Comparison of ENCODE assay signal across 13 cellular contexts in genomic region chr1:230145953-230146476, GRCh38.
DNase-seq lines count a peak whose midpoint lies in the region; ATAC-seq and TF ChIP-seq lines count a peak whose summit lies in the region.
"Had no signal": no experiment of that assay in that cellular context is flagged by ENCODE, and none has a peak within 500 bp of the region (broad histone marks: within the 10 kb centered on the region; RNA-seq: fewer than 3 reads in every experiment).

No MANE protein-coding gene starts in this region.

- H3K4me1 Mint-ChIP-seq in activated CD4-positive, alpha-beta T cell treated with anti-CD3 and anti-CD28 coated beads, Interleukin-2, amount 10 ng/mL, durations not matched to agents 24 days and 14 days: peaks cover 40% of the 10 kb centered on the region
- H3K4me1 Mint-ChIP-seq in chondrocyte (ENCODE audit: low read depth): peaks cover 88% of the 10 kb centered on the region
- peaks cover 9% of the 10 kb centered on the region for H3K4me1 Mint-ChIP-seq in activated CD4-positive, alpha-beta memory T cell treated with anti-CD3 and anti-CD28 coated beads, Interleukin-2, amount 10 ng/mL, durations not matched to agents 7 days and 5 days

- H3K36me3 Mint-ChIP-seq in activated CD4-positive, alpha-beta T cell treated with anti-CD3 and anti-CD28 coated beads, Interleukin-2, amount 10 ng/mL, durations not matched to agents 24 days and 14 days (ENCODE audit: low read depth): no peaks in the 10 kb centered on the region
- H3K36me3 Mint-ChIP-seq in chondrocyte (ENCODE audit: low read depth): peaks cover 2% of the 10 kb centered on the region
- H3K36me3 Mint-ChIP-seq in activated CD4-positive, alpha-beta memory T cell treated with anti-CD3 and anti-CD28 coated beads, Interleukin-2, amount 10 ng/mL, durations not matched to agents 7 days and 5 days (ENCODE audit: low read depth): no peaks in the 10 kb centered on the region

- TF ChIP-seq CTCF in MM.1S (IDR thresholded peaks at IDR 0.05; ENCODE audit: low read length) (no peak), chondrocyte (IDR thresholded peaks at IDR 0.05) (no peak), omental fat pad (IDR thresholded peaks at IDR 0.05) (no peak)

- intact Hi-C loops in activated CD4-positive, alpha-beta T cell treated with anti-CD3 and anti-CD28 coated beads, Interleukin-2, amount 10 ng/mL, durations not matched to agents 24 days and 14 days (cut with micrococcal nuclease): no loop called here

- peaks cover 48% of the 10 kb centered on the region for H3F3A ChIP-seq in MM.1S (ENCODE audit: insufficient read depth, low read length)

- no peak for DNase-seq in activated CD4-positive, alpha-beta T cell treated with anti-CD3 and anti-CD28 coated beads, Interleukin-2, amount 10 ng/mL, durations not matched to agents 24 days and 14 days
- DNase-seq in activated CD4-positive, alpha-beta T cell treated with anti-CD3 and anti-CD28 coated beads for 4 hours: no peak
- peak; percentile 66 for DNase-seq in MM.1S
- no peak for DNase-seq in chondrocyte (ENCODE audit: low spot score)
- no peak for DNase-seq in omental fat pad (ENCODE audit: low spot score)
- DNase-seq in HPDE6-E6E7 (ENCODE audit: extremely low spot score): no peak
- no peak for DNase-seq in activated CD4-positive, alpha-beta memory T cell treated with anti-CD3 and anti-CD28 coated beads, Interleukin-2, amount 10 ng/mL, durations not matched to agents 7 days and 5 days
- DNase-seq: dermis blood vessel endothelial cell; NCI-H1092 treated with DMSO at 0.1 percent for 48 hours; SHP77 treated with DMSO at 0.1 percent for 48 hours; stimulated activated naive CD8-positive, alpha-beta T cell treated with anti-CD3 and anti-CD28 coated beads, Interleukin-15, amount 100 ng/mL, for 72 hours had no signal

- H3K27me3 ChIP-seq in MM.1S (replicated peaks; ENCODE audit: insufficient read depth, low read length): no peaks in the 10 kb centered on the region
- H3K27me3 ChIP-seq in subcutaneous abdominal adipose tissue (ENCODE audit: control insufficient read depth in 5 of 5, insufficient read depth in 4 of 5, low read length in 5 of 5): no peaks in the 10 kb centered on the region

- no peak overlapping the region for H3K4me3 Mint-ChIP-seq in activated CD4-positive, alpha-beta T cell treated with anti-CD3 and anti-CD28 coated beads, Interleukin-2, amount 10 ng/mL, durations not matched to agents 24 days and 14 days
- no peak overlapping the region for H3K4me3 Mint-ChIP-seq in chondrocyte (ENCODE audit: unreplicated experiment)
- no peak overlapping the region for H3K4me3 Mint-ChIP-seq in activated CD4-positive, alpha-beta memory T cell treated with anti-CD3 and anti-CD28 coated beads, Interleukin-2, amount 10 ng/mL, durations not matched to agents 7 days and 5 days
- H3K4me3 Mint-ChIP-seq: stimulated activated naive CD8-positive, alpha-beta T cell treated with anti-CD3 and anti-CD28 coated beads, Interleukin-15, amount 100 ng/mL, for 72 hours had no signal

- H3K4me3 ChIP-seq in MM.1S (ENCODE audit: low read length): peak overlapping the region; percentile 49
- H3K4me3 ChIP-seq in subcutaneous abdominal adipose tissue (ENCODE audit: low read depth in 1 of 5, low read length in 5 of 5): peak overlapping the region in 4 of 5 donors; percentile 10 to 31 (median 14)
- H3K4me3 ChIP-seq: A549 had no signal

- H3K27ac Mint-ChIP-seq in activated CD4-positive, alpha-beta T cell treated with anti-CD3 and anti-CD28 coated beads, Interleukin-2, amount 10 ng/mL, durations not matched to agents 24 days and 14 days: peak overlapping the region; percentile 4
- peak overlapping the region; percentile 74 for H3K27ac Mint-ChIP-seq in chondrocyte (ENCODE audit: unreplicated experiment)
- no peak overlapping the region for H3K27ac Mint-ChIP-seq in activated CD4-positive, alpha-beta memory T cell treated with anti-CD3 and anti-CD28 coated beads, Interleukin-2, amount 10 ng/mL, durations not matched to agents 7 days and 5 days

- no peaks in the 10 kb centered on the region for H3K9me2 ChIP-seq in MM.1S (replicated peaks; ENCODE audit: insufficient read depth, low read length)

- peaks cover 98% of the 10 kb centered on the region for H3K79me2 ChIP-seq in MM.1S (ENCODE audit: low read length)

- POLR2A ChIA-PET in activated CD4-positive, alpha-beta memory T cell treated with anti-CD3 and anti-CD28 coated beads, Interleukin-2, amount 10 ng/mL, durations not matched to agents 7 days and 5 days (lab: Charles Lee): no interaction called here

- ATAC-seq in omental fat pad (ENCODE audit: low FRiP score): no peak
- ATAC-seq: A549; stimulated activated naive CD8-positive, alpha-beta T cell treated with anti-CD3 and anti-CD28 coated beads, Interleukin-15, amount 100 ng/mL, for 72 hours had no signal

- peaks cover 68% of the 10 kb centered on the region for H3K4me1 ChIP-seq in MM.1S (ENCODE audit: low read length)
- H3K4me1 ChIP-seq in subcutaneous abdominal adipose tissue (ENCODE audit: control insufficient read depth in 5 of 5, insufficient read depth in 5 of 5, low read length in 5 of 5): peaks cover 0 to 58% (median 52%) of the 10 kb centered on the region in 5 donors

- peak overlapping the region; percentile 91 for H3K4me2 ChIP-seq in MM.1S (ENCODE audit: low read depth, low read length)
- H3K4me2 ChIP-seq: A549 had no signal

- H3K9me3 ChIP-seq in MM.1S (replicated peaks; ENCODE audit: insufficient read depth, low read length) (no peaks in the 10 kb centered on the region), subcutaneous abdominal adipose tissue (ENCODE audit: control insufficient read depth in 5 of 5, low read length in 5 of 5) (no peaks in the 10 kb centered on the region)
- H3K9me3 ChIP-seq: A549 had no signal

- no peaks in the 10 kb centered on the region for H3K9me3 Mint-ChIP-seq in activated CD4-positive, alpha-beta T cell treated with anti-CD3 and anti-CD28 coated beads, Interleukin-2, amount 10 ng/mL, durations not matched to agents 24 days and 14 days
- no peaks in the 10 kb centered on the region for H3K9me3 Mint-ChIP-seq in chondrocyte (ENCODE audit: low read depth)
- H3K9me3 Mint-ChIP-seq in activated CD4-positive, alpha-beta memory T cell treated with anti-CD3 and anti-CD28 coated beads, Interleukin-2, amount 10 ng/mL, durations not matched to agents 7 days and 5 days: no peaks in the 10 kb centered on the region
- H3K9me3 Mint-ChIP-seq: stimulated activated naive CD8-positive, alpha-beta T cell treated with anti-CD3 and anti-CD28 coated beads, Interleukin-15, amount 100 ng/mL, for 72 hours had no signal

- no peaks in the 10 kb centered on the region for H3K27me3 Mint-ChIP-seq in activated CD4-positive, alpha-beta T cell treated with anti-CD3 and anti-CD28 coated beads, Interleukin-2, amount 10 ng/mL, durations not matched to agents 24 days and 14 days
- H3K27me3 Mint-ChIP-seq in chondrocyte (ENCODE audit: low read depth): no peaks in the 10 kb centered on the region
- H3K27me3 Mint-ChIP-seq in activated CD4-positive, alpha-beta memory T cell treated with anti-CD3 and anti-CD28 coated beads, Interleukin-2, amount 10 ng/mL, durations not matched to agents 7 days and 5 days: no peaks in the 10 kb centered on the region
- H3K27me3 Mint-ChIP-seq: stimulated activated naive CD8-positive, alpha-beta T cell treated with anti-CD3 and anti-CD28 coated beads, Interleukin-15, amount 100 ng/mL, for 72 hours had no signal

- peak overlapping the region; percentile 65 for H2AFZ ChIP-seq in MM.1S (ENCODE audit: low read length)

- H3K9ac ChIP-seq in MM.1S (ENCODE audit: low read length): peak overlapping the region; percentile 63
- no peak overlapping the region for H3K9ac ChIP-seq in subcutaneous abdominal adipose tissue (ENCODE audit: low read length in 5 of 5)

- H4K20me1 ChIP-seq in MM.1S (ENCODE audit: insufficient read depth, low read length): no peaks in the 10 kb centered on the region

- H3K27ac ChIP-seq in MM.1S (ENCODE audit: low read length) (peak overlapping the region; percentile 81), subcutaneous abdominal adipose tissue (ENCODE audit: low read depth, low read length) (peak overlapping the region; percentile 4)

- CTCF ChIA-PET in activated CD4-positive, alpha-beta memory T cell treated with anti-CD3 and anti-CD28 coated beads, Interleukin-2, amount 10 ng/mL, durations not matched to agents 7 days and 5 days (lab: Charles Lee): no interaction called here

- H3K36me3 ChIP-seq in MM.1S (replicated peaks; ENCODE audit: insufficient read depth, low read length) (no peaks in the 10 kb centered on the region), subcutaneous abdominal adipose tissue (ENCODE audit: control insufficient read depth in 5 of 5, insufficient read depth in 5 of 5, low read length in 5 of 5) (peaks cover 0 to 1% (median 0%) of the 10 kb centered on the region in 5 donors)
